Comparison of ENCODE assay signal across 8 cellular contexts in genomic region chr6:90397929-90398674, GRCh38.
DNase-seq lines count a peak whose midpoint lies in the region; ATAC-seq and TF ChIP-seq lines count a peak whose summit lies in the region.

No MANE protein-coding gene starts in this region.

- no peaks in the 10 kb centered on the region for H3K9me3 Mint-ChIP-seq in activated naive CD4-positive, alpha-beta T cell treated with anti-CD3 and anti-CD28 coated beads for 36 hours

- DNase-seq in RWPE1 (ENCODE audit: low spot score) (peak; percentile 9), GM19238 (ENCODE audit: insufficient read length, low spot score) (no peak), GM03348 (ENCODE audit: low spot score) (no peak), NCI-H1092 (lab: John Stamatoyannopoulos, UW) (no peak)
- DNase-seq in activated naive CD4-positive, alpha-beta T cell treated with anti-CD3 and anti-CD28 coated beads for 36 hours = peak; percentile 96
- peak; percentile 74 to 82 for DNase-seq in stimulated activated CD4-positive, alpha-beta T cell treated with anti-CD3 and anti-CD28 coated beads, Interleukin-12 subunit alpha, Interleukin-12 subunit beta, amount 100 ng/mL, for 24 hours (ENCODE audit: low read depth in 2 of 2)

- TF ChIP-seq CTCF in RWPE1 (conservative IDR thresholded peaks at IDR 0.05; ENCODE audit: low read depth) = no peak

- H3K4me3 Mint-ChIP-seq in activated naive CD4-positive, alpha-beta T cell treated with anti-CD3 and anti-CD28 coated beads for 36 hours = peak overlapping the region; percentile 75

- ATAC-seq in GM18870 (IDR thresholded peaks at IDR 0.05; ENCODE audit: unreplicated experiment) = peak; percentile 72
- ATAC-seq in HG02981 (IDR thresholded peaks at IDR 0.05; ENCODE audit: unreplicated experiment) = no peak

- peak overlapping the region; percentile 99 for H3K27ac Mint-ChIP-seq in activated naive CD4-positive, alpha-beta T cell treated with anti-CD3 and anti-CD28 coated beads for 36 hours

- H3K27ac ChIP-seq in RWPE1 = no peak overlapping the region

- H3K4me1 Mint-ChIP-seq in activated naive CD4-positive, alpha-beta T cell treated with anti-CD3 and anti-CD28 coated beads for 36 hours (ENCODE audit: low read depth) = peaks cover 94% of the 10 kb centered on the region

- H3K27me3 Mint-ChIP-seq in activated naive CD4-positive, alpha-beta T cell treated with anti-CD3 and anti-CD28 coated beads for 36 hours (ENCODE audit: low read depth) = no peaks in the 10 kb centered on the region

- POLR2A ChIA-PET in RWPE1 (lab: Yijun Ruan, JAX; ENCODE audit: low non-redundant PET) = no interaction called here

- H3K36me3 Mint-ChIP-seq in activated naive CD4-positive, alpha-beta T cell treated with anti-CD3 and anti-CD28 coated beads for 36 hours (ENCODE audit: low read depth) = no peaks in the 10 kb centered on the region

- intact Hi-C loops in activated naive CD4-positive, alpha-beta T cell treated with anti-CD3 and anti-CD28 coated beads for 36 hours (cut with micrococcal nuclease) = loop anchor here (1.0 to 5.0 kb wide), 14 partner anchors 8 to 371 kb away; no protein-coding TSS in a partner anchor

- CTCF ChIA-PET in RWPE1 (lab: Yijun Ruan, JAX) = interaction anchor here (0.6 to 1.2 kb wide), 2 partner anchors 42 to 81 kb away, joined by 3 to 4 read pairs; no protein-coding TSS in a partner anchor
- CTCF ChIA-PET in activated naive CD4-positive, alpha-beta T cell treated with anti-CD3 and anti-CD28 coated beads for 36 hours (lab: Charles Lee) = interaction anchor here (0.6 to 5.9 kb wide), 18 partner anchors 10 to 457 kb away, joined by 3 to 89 read pairs (median 4); no protein-coding TSS in a partner anchor

Comparison
In these comparisons a context has a peak if more than half of its experiments do, and no peak if none do; other contexts are left out.
1. DNase-seq: peak in RWPE1 (single experiment), activated naive CD4-positive, alpha-beta T cell treated with anti-CD3 and anti-CD28 coated beads for 36 hours (single experiment) and stimulated activated CD4-positive, alpha-beta T cell treated with anti-CD3 and anti-CD28 coated beads, Interleukin-12 subunit alpha, Interleukin-12 subunit beta, amount 100 ng/mL, for 24 hours (2 of 2); none in GM19238 (single experiment), GM03348 (single experiment) and NCI-H1092 (single experiment).